Comparison of ENCODE assay signal across 9 cellular contexts in genomic region chr17:44971776-44972483, GRCh38. TPM values are rescaled to one million over a fixed set of nuclear protein-coding genes. Genes with fewer than 3 reads are reported as not detected.
A peak's percentile ranks its signal among the peaks of the same experiment; 100 is the strongest.
DNase-seq lines count a peak whose midpoint lies in the region; ATAC-seq, FAIRE-seq and TF ChIP-seq lines count a peak whose summit lies in the region.
"Had no signal": no experiment of that assay in that cellular context is flagged by ENCODE, and none has a peak within 500 bp of the region (broad histone marks: within the 10 kb centered on the region; RNA-seq: fewer than 3 reads in every experiment).

No MANE protein-coding gene starts in this region.

- H2AFZ ChIP-seq in GM23338 (peak overlapping the region; percentile 85), endothelial cell of umbilical vein (ENCODE audit: low read depth, low read length) (no peak overlapping the region)

- H3K79me2 ChIP-seq in GM23338 (replicated peaks; ENCODE audit: insufficient read depth) (no peaks in the 10 kb centered on the region), endothelial cell of umbilical vein (ENCODE audit: control insufficient read depth, insufficient read depth, low read length) (no peaks in the 10 kb centered on the region)

- peak overlapping the region; percentile 79 for H3K4me3 Mint-ChIP-seq in GM23338

- H4K20me1 ChIP-seq in GM23338 (replicated peaks; ENCODE audit: insufficient read depth) (no peaks in the 10 kb centered on the region), endothelial cell of umbilical vein (replicated peaks; ENCODE audit: control insufficient read depth, extremely low read depth, insufficient read depth, low read length) (no peaks in the 10 kb centered on the region)

- TF ChIP-seq POLR2A in endothelial cell of umbilical vein (IDR thresholded peaks at IDR 0.05; ENCODE audit: low read depth, low read length): no peak

- 0 out of 2 replicates have a peak overlapping the region, but pooled peaks have one; percentile 23 for H3K27ac ChIP-seq in GM23338 (ENCODE audit: low read depth)
- no peak overlapping the region for H3K27ac ChIP-seq in endothelial cell of umbilical vein (ENCODE audit: insufficient read depth, low read depth, low read length)
- H3K27ac ChIP-seq: right lobe of liver had no signal

- peak overlapping the region; percentile 44 for H3K4me3 ChIP-seq in GM23338
- no peak overlapping the region for H3K4me3 ChIP-seq in endothelial cell of umbilical vein (replicated peaks in 1 of 3; ENCODE audit: insufficient read depth in 1 of 3, low read depth in 1 of 3, low read length in 3 of 3)
- H3K4me3 ChIP-seq: right lobe of liver had no signal

- no peak for TF ChIP-seq CTCF in GM23338 (conservative IDR thresholded peaks at IDR 0.05; ENCODE audit: low read depth in 2 of 2)
- TF ChIP-seq CTCF in endothelial cell of umbilical vein (IDR thresholded peaks at IDR 0.05; ENCODE audit: extremely low read depth in 1 of 2, insufficient read depth in 1 of 2, low read depth in 1 of 2, low read length in 2 of 2): no peak

- H3K4me1 ChIP-seq in GM23338 (ENCODE audit: insufficient read depth): peaks cover 32% of the 10 kb centered on the region
- peaks cover 8% of the 10 kb centered on the region for H3K4me1 ChIP-seq in endothelial cell of umbilical vein (ENCODE audit: control insufficient read depth, extremely low read depth, insufficient read depth, low read length)

- H3K9ac ChIP-seq in endothelial cell of umbilical vein (replicated peaks; ENCODE audit: extremely low read depth, insufficient read depth, low read length): no peak overlapping the region

- peak; percentile 77 for DNase-seq in GM23338 (ENCODE audit: low spot score)
- peak; percentile 41 for DNase-seq in activated CD4-positive, CD25-positive, alpha-beta regulatory T cell treated with anti-CD3 and anti-CD28 coated beads, Interleukin-2, amount 50 U/mL, for 72 hours
- no peak for DNase-seq in endothelial cell of umbilical vein (ENCODE audit: low read depth, low spot score)
- DNase-seq in stimulated activated CD4-positive, alpha-beta T cell treated with anti-CD3 and anti-CD28 coated beads, Interleukin-4, amount 100 ng/mL, for 4 hours: peak; percentile 41 to 75
- no peak for DNase-seq in NCI-H187 (lab: John Stamatoyannopoulos, UW)
- no peak for DNase-seq in retina
- no peak for DNase-seq in left ventricle myocardium superior
- DNase-seq: right lobe of liver had no signal

- H3K9me2 ChIP-seq in GM23338 (ENCODE audit: insufficient read depth): no peaks in the 10 kb centered on the region

- H3K36me3 ChIP-seq in GM23338 (ENCODE audit: insufficient read depth): no peaks in the 10 kb centered on the region
- no peaks in the 10 kb centered on the region for H3K36me3 ChIP-seq in endothelial cell of umbilical vein (ENCODE audit: control insufficient read depth in 2 of 2, extremely low read depth in 1 of 2, insufficient read depth in 2 of 2, low read length in 2 of 2)
- H3K36me3 ChIP-seq: right lobe of liver had no signal

- intact Hi-C loops in endothelial cell of umbilical vein (cut with micrococcal nuclease) (no loop called here), left ventricle myocardium superior (cut with micrococcal nuclease) (no loop called here)

- H3K9me3 ChIP-seq in endothelial cell of umbilical vein (replicated peaks; ENCODE audit: control insufficient read depth, insufficient read depth, low read length): no peaks in the 10 kb centered on the region
- H3K9me3 ChIP-seq: right lobe of liver had no signal

- H3K27me3 Mint-ChIP-seq in GM23338 (ENCODE audit: insufficient read depth, low read depth, poor library complexity): peaks cover 28% of the 10 kb centered on the region

- peaks cover 30% of the 10 kb centered on the region for H3K4me1 Mint-ChIP-seq in GM23338

- H3K27me3 ChIP-seq in GM23338 (ENCODE audit: insufficient read depth): peaks cover 40% of the 10 kb centered on the region
- peaks cover 38 to 43% of the 10 kb centered on the region in 2 experiments for H3K27me3 ChIP-seq in endothelial cell of umbilical vein (ENCODE audit: control insufficient read depth in 2 of 2, insufficient read depth in 2 of 2, low read length in 2 of 2)

- H3K27ac Mint-ChIP-seq in GM23338: peak overlapping the region; percentile 59

- ATAC-seq in GM23338: peak; percentile 9
- ATAC-seq in GM19463 (IDR thresholded peaks at IDR 0.05; ENCODE audit: unreplicated experiment): no peak
- no peak for ATAC-seq in left ventricle myocardium superior
- ATAC-seq: right lobe of liver had no signal

- no peak for FAIRE-seq in endothelial cell of umbilical vein (lab: Jason Lieb, UNC)

- dilution Hi-C loops in endothelial cell of umbilical vein (cut with MboI; ENCODE audit: extremely low pct_ligation_motif_present, low sequenced_read_pairs): no loop called here

- H3K9me3 Mint-ChIP-seq in GM23338: no peaks in the 10 kb centered on the region

- H3K9me1 ChIP-seq in endothelial cell of umbilical vein (replicated peaks; ENCODE audit: control insufficient read depth, extremely low read depth, insufficient read depth, low read length): no peaks in the 10 kb centered on the region

- no TSS peak for BruUV-seq in endothelial cell of umbilical vein (replicated peaks; lab: Mats Ljungman, UMichigan)

- peaks cover 31% of the 10 kb centered on the region for H3F3A ChIP-seq in GM23338 (replicated peaks; ENCODE audit: low read depth)

- POLR2A ChIA-PET in endothelial cell of umbilical vein (lab: Charles Lee): no interaction called here

- peak overlapping the region; percentile 99 for H3K4me2 ChIP-seq in GM23338
- no peak overlapping the region for H3K4me2 ChIP-seq in endothelial cell of umbilical vein (ENCODE audit: insufficient read depth, low read length)

- CTCF ChIA-PET in endothelial cell of umbilical vein (lab: Charles Lee): interaction anchor here (1.4 to 1.9 kb wide), 3 partner anchors 27 to 51 kb away, joined by 4 to 6 read pairs (median 4); no protein-coding TSS in a partner anchor

- no peaks in the 10 kb centered on the region for H3K36me3 Mint-ChIP-seq in GM23338 (ENCODE audit: low read depth)

TF ChIP-seq in GM23338, 12 proteins besides CTCF, POLR2A, EP300 and RAD21 (continues in another document):
- no peak for TF ChIP-seq CREB1 (CRISPR knock-in tag; IDR thresholded peaks at IDR 0.05; ENCODE audit: low read depth)
- no peak for TF ChIP-seq POLR2AphosphoS5 (IDR thresholded peaks at IDR 0.05; ENCODE audit: low read depth)

TF ChIP-seq in endothelial cell of umbilical vein, 7 proteins besides CTCF, POLR2A, EP300 and RAD21:
- no peak for TF ChIP-seq POLR2AphosphoS5 (IDR thresholded peaks at IDR 0.05; ENCODE audit: insufficient read depth, low read depth, low read length)
- peak; percentile 32 for TF ChIP-seq EZH2 (IDR thresholded peaks at IDR 0.05; ENCODE audit: borderline replicate concordance, low read depth, low read length, severe bottlenecking)

RNA-seq across cellular contexts. Expression of gene C1QL1, which starts 3.8 kb away (rescaled TPM):
- 4.9 and 14.4 TPM in 2 replicates for total RNA-seq in GM23338 (2014; rRNA removed; shearing (Covaris generic))
- 4.3 and 6.8 TPM in 2 replicates for polyA plus RNA-seq in GM23338 (2016; fragmentation: Nextera tagmentation; extraction: Ambion mirVana)
- total RNA-seq in endothelial cell of umbilical vein: 0.35 TPM in 2 replicates
- 0.72 and 0.75 TPM in 2 replicates for polyA plus RNA-seq in endothelial cell of umbilical vein
- polyA plus RNA-seq in endothelial cell of umbilical vein (2011; cell fraction: cytosol; rRNA removed): 0.22 and 0.34 TPM in 2 replicates
- not detected in 2 replicates for polyA plus RNA-seq in endothelial cell of umbilical vein (2011; cell fraction: nucleus; rRNA removed)
- 0.17 and 1.1 TPM in 2 replicates for polyA plus RNA-seq in endothelial cell of umbilical vein (2012)
- not detected in 2 replicates for polyA minus RNA-seq in endothelial cell of umbilical vein
- 1.7 TPM for polyA minus RNA-seq in endothelial cell of umbilical vein (2011; cell fraction: cytosol; rRNA and poly(A)+ RNA removed)
- polyA minus RNA-seq in endothelial cell of umbilical vein (2011; cell fraction: nucleus; rRNA and poly(A)+ RNA removed): not detected in 2 replicates
- total RNA-seq in left ventricle myocardium superior: 15.2 TPM

RNA-seq across cellular contexts. Expression of gene KIF18B, which starts 24.4 kb away (rescaled TPM):
- 27.1 and 28.4 TPM in 2 replicates for total RNA-seq in GM23338 (2014; rRNA removed; shearing (Covaris generic))
- 13.5 and 14.1 TPM in 2 replicates for polyA plus RNA-seq in GM23338 (2016; fragmentation: Nextera tagmentation; extraction: Ambion mirVana)
- 48.4 and 50.3 TPM in 2 replicates for total RNA-seq in endothelial cell of umbilical vein
- 24.5 and 25.2 TPM in 2 replicates for polyA plus RNA-seq in endothelial cell of umbilical vein
- polyA plus RNA-seq in endothelial cell of umbilical vein (2011; cell fraction: cytosol; rRNA removed): 18.5 and 19.1 TPM in 2 replicates
- 63.3 and 66.2 TPM in 2 replicates for polyA plus RNA-seq in endothelial cell of umbilical vein (2011; cell fraction: nucleus; rRNA removed)
- polyA plus RNA-seq in endothelial cell of umbilical vein (2012): 7.9 and 15.2 TPM in 2 replicates
- polyA minus RNA-seq in endothelial cell of umbilical vein: 27.0 and 27.5 TPM in 2 replicates
- polyA minus RNA-seq in endothelial cell of umbilical vein (2011; cell fraction: cytosol; rRNA and poly(A)+ RNA removed): 20.6 TPM
- polyA minus RNA-seq in endothelial cell of umbilical vein (2011; cell fraction: nucleus; rRNA and poly(A)+ RNA removed): 30.2 and 31.6 TPM in 2 replicates
- 3.2 TPM for total RNA-seq in left ventricle myocardium superior

RNA-seq across cellular contexts. Expression of gene GFAP, which starts 56.6 kb away (rescaled TPM):
- 4.0 and 5.1 TPM in 2 replicates for total RNA-seq in GM23338 (2014; rRNA removed; shearing (Covaris generic))
- 0.15 and 0.73 TPM in 2 replicates for polyA plus RNA-seq in GM23338 (2016; fragmentation: Nextera tagmentation; extraction: Ambion mirVana)
- total RNA-seq in endothelial cell of umbilical vein: 0.42 TPM in 1 of 2 replicates, not detected in the other
- 0.07 and 0.16 TPM in 2 replicates for polyA plus RNA-seq in endothelial cell of umbilical vein
- 0.04 and 0.06 TPM in 2 replicates for polyA plus RNA-seq in endothelial cell of umbilical vein (2011; cell fraction: cytosol; rRNA removed)
- not detected in 2 replicates for polyA plus RNA-seq in endothelial cell of umbilical vein (2011; cell fraction: nucleus; rRNA removed)
- 0.15 and 0.21 TPM in 2 replicates for polyA plus RNA-seq in endothelial cell of umbilical vein (2012)
- polyA minus RNA-seq in endothelial cell of umbilical vein: not detected in 2 replicates
- not detected for polyA minus RNA-seq in endothelial cell of umbilical vein (2011; cell fraction: cytosol; rRNA and poly(A)+ RNA removed)
- polyA minus RNA-seq in endothelial cell of umbilical vein (2011; cell fraction: nucleus; rRNA and poly(A)+ RNA removed): 0.10 TPM in 1 of 2 replicates, not detected in the other
- 4.2 TPM for total RNA-seq in left ventricle myocardium superior

Comparison
In these comparisons a context has a peak if more than half of its experiments do, and no peak if none do; other contexts are left out.
1. DNase-seq: peak in GM23338 (single experiment), activated CD4-positive, CD25-positive, alpha-beta regulatory T cell treated with anti-CD3 and anti-CD28 coated beads, Interleukin-2, amount 50 U/mL, for 72 hours (single experiment) and stimulated activated CD4-positive, alpha-beta T cell treated with anti-CD3 and anti-CD28 coated beads, Interleukin-4, amount 100 ng/mL, for 4 hours (2 of 2); none in endothelial cell of umbilical vein (single experiment), NCI-H187 (0 of 2), retina (single experiment) and left ventricle myocardium superior (single experiment).